Comparison of ENCODE assay signal across 8 cellular contexts in genomic region chr12:46266869-46267617, GRCh38. TPM values are rescaled to one million over a fixed set of nuclear protein-coding genes. Genes with fewer than 3 reads are reported as not detected.
DNase-seq lines count a peak whose midpoint lies in the region; ATAC-seq and TF ChIP-seq lines count a peak whose summit lies in the region.

No MANE protein-coding gene starts in this region.

- H3K27me3 ChIP-seq in Caco-2 (replicated peaks; ENCODE audit: control insufficient read depth, insufficient read depth, low read length) (no peaks in the 10 kb centered on the region), brain microvascular endothelial cell (replicated peaks) (no peaks in the 10 kb centered on the region), skeletal muscle tissue (ENCODE audit: control insufficient read depth in 3 of 3, insufficient read depth in 3 of 3, low read length in 3 of 3) (peaks cover 2 to 37% (median 2%) of the 10 kb centered on the region in 3 donors)

- DNase-seq in Caco-2 (peak; percentile 75 to 80), T-helper 22 cell (ENCODE audit: low read depth) (peak; percentile 67), brain microvascular endothelial cell (peak; percentile 59), iPS-NIHi11 (ENCODE audit: low spot score) (peak; percentile 46)

- ATAC-seq in GM21515 (IDR thresholded peaks at IDR 0.05; ENCODE audit: unreplicated experiment), result no peak
- ATAC-seq in HG02852 (IDR thresholded peaks at IDR 0.05; ENCODE audit: unreplicated experiment), result no peak

- CTCF ChIA-PET in Caco-2 (lab: Charles Lee), result no interaction called here

- no peaks in the 10 kb centered on the region for H3K27me3 Mint-ChIP-seq in Caco-2 (ENCODE audit: insufficient read depth, unreplicated experiment)

- no peaks in the 10 kb centered on the region for H3K36me3 Mint-ChIP-seq in Caco-2 (ENCODE audit: insufficient read depth, unreplicated experiment)

- no peak overlapping the region for H3K27ac Mint-ChIP-seq in Caco-2 (ENCODE audit: unreplicated experiment)

- intact Hi-C loops in Caco-2 (cut with micrococcal nuclease; ENCODE audit: unreplicated experiment), result loop anchor here (1.0 to 5.0 kb wide), 2 partner anchors 8 to 140 kb away; no protein-coding TSS in a partner anchor

- H3K4me3 Mint-ChIP-seq in Caco-2 (ENCODE audit: unreplicated experiment), result no peak overlapping the region

- H3K9me3 ChIP-seq in Caco-2 (no peaks in the 10 kb centered on the region), KOPT-K1 (ENCODE audit: insufficient read depth, low read length, poor library complexity, severe bottlenecking) (no peaks in the 10 kb centered on the region), skeletal muscle tissue (ENCODE audit: control insufficient read depth in 3 of 3, low read length in 3 of 3) (no peaks in the 10 kb centered on the region)

- POLR2A ChIA-PET in Caco-2 (lab: Charles Lee), result no interaction called here

- H3K4me3 ChIP-seq in Caco-2 (ENCODE audit: low read depth, low read length), result peak overlapping the region; percentile 78
- peak overlapping the region; percentile 69 for H3K4me3 ChIP-seq in brain microvascular endothelial cell (ENCODE audit: low read depth, low read length)
- peak overlapping the region; percentile 76 to 92 (median 87) for H3K4me3 ChIP-seq in skeletal muscle tissue (ENCODE audit: low read length in 3 of 3)

- H3K27ac ChIP-seq in KOPT-K1 (ENCODE audit: low read depth, low read length, poor library complexity, severe bottlenecking) (peak overlapping the region; percentile 98), brain microvascular endothelial cell (peak overlapping the region; percentile 54), skeletal muscle tissue (ENCODE audit: low read depth, low read length) (peak overlapping the region; percentile 8)

- in situ Hi-C loops in brain microvascular endothelial cell (cut with HindIII; ENCODE audit: low pct_ligation_motif_present, low sequenced_read_pairs), result no loop called here

- TF ChIP-seq CTCF in Caco-2 (IDR thresholded peaks at IDR 0.05; ENCODE audit: insufficient read depth in 1 of 2, low read depth in 1 of 2, low read length in 1 of 2, severe bottlenecking in 1 of 2, unreplicated experiment in 1 of 2), result no peak
- TF ChIP-seq CTCF in brain microvascular endothelial cell (IDR thresholded peaks at IDR 0.05; ENCODE audit: low read depth, low read length, missing control alignments), result no peak

- H3K4me1 ChIP-seq in Caco-2 (peaks cover 51% of the 10 kb centered on the region), skeletal muscle tissue (ENCODE audit: control insufficient read depth in 3 of 3, insufficient read depth in 3 of 3, low read length in 3 of 3) (peaks cover 19 to 32% (median 22%) of the 10 kb centered on the region in 3 donors)

- H3K36me3 ChIP-seq in Caco-2 (ENCODE audit: control insufficient read depth, insufficient read depth, low read length) (no peaks in the 10 kb centered on the region), KOPT-K1 (ENCODE audit: insufficient read depth, low read length) (peaks cover 7% of the 10 kb centered on the region), brain microvascular endothelial cell (replicated peaks) (no peaks in the 10 kb centered on the region), skeletal muscle tissue (ENCODE audit: control insufficient read depth in 3 of 3, insufficient read depth in 3 of 3, low read length in 3 of 3) (no peaks in the 10 kb centered on the region)

- H3K9me3 Mint-ChIP-seq in Caco-2 (ENCODE audit: unreplicated experiment), result no peaks in the 10 kb centered on the region

- TSS peak; percentile 26 for BruUV-seq in Caco-2 (replicated peaks; lab: Mats Ljungman, UMichigan)

- peak overlapping the region; percentile 69 to 92 (median 84) for H3K9ac ChIP-seq in skeletal muscle tissue (ENCODE audit: low read depth in 1 of 3, low read length in 3 of 3)

- H3K4me1 Mint-ChIP-seq in Caco-2 (ENCODE audit: low read depth, unreplicated experiment), result peaks cover 5% of the 10 kb centered on the region

RNA-seq across cellular contexts. Expression of gene SLC38A1, which starts 1.8 kb away (rescaled TPM):
- 245 and 259 TPM in 2 replicates for total RNA-seq in Caco-2 (2022)
- total RNA-seq in skeletal muscle tissue, result 63.2 TPM

Comparison
In these comparisons a context has a peak if more than half of its experiments do, and no peak if none do; other contexts are left out.
1. H3K27ac ChIP-seq: peak in every context shown above with its lines; median percentile 98 in KOPT-K1; 54 in brain microvascular endothelial cell; 8 in skeletal muscle tissue.